12 cellular contexts compared by ENCODE assay signal in genomic region chr5:124888622-124889521, GRCh38.
DNase-seq lines count a peak whose midpoint lies in the region; ATAC-seq and TF ChIP-seq lines count a peak whose summit lies in the region.
"Had no signal": no experiment of that assay in that cellular context is flagged by ENCODE, and none has a peak within 500 bp of the region (broad histone marks: within the 10 kb centered on the region; RNA-seq: fewer than 3 reads in every experiment).

No MANE protein-coding gene starts in this region.

- CTCF ChIA-PET in IMR-90 (lab: Yijun Ruan, JAX), result interaction anchor here (0.6 to 1.5 kb wide), 3 partner anchors 8 to 344 kb away, joined by 3 to 5 read pairs (median 4); no protein-coding TSS in a partner anchor
- CTCF ChIA-PET in CD8-positive, alpha-beta memory T cell (lab: Charles Lee), result no interaction called here

- dilution Hi-C loops in IMR-90 (cut with HindIII; ENCODE audit: low sequenced_read_pairs, unreplicated experiment), result no loop called here

- H3K4me2 ChIP-seq in IMR-90 (ENCODE audit: low read depth, low read length), result no peak overlapping the region

- H3K36me3 ChIP-seq in IMR-90 (ENCODE audit: control insufficient read depth, insufficient read depth, low read length) (no peaks in the 10 kb centered on the region), mucosa of rectum (ENCODE audit: control insufficient read depth in 2 of 2, insufficient read depth in 2 of 2, low read length in 2 of 2) (no peaks in the 10 kb centered on the region), tibial nerve (no peaks in the 10 kb centered on the region)
- H3K36me3 ChIP-seq in CD8-positive, alpha-beta memory T cell (ENCODE audit: insufficient read depth, low read length), result no peaks in the 10 kb centered on the region

- H3K9me1 ChIP-seq in IMR-90 (ENCODE audit: insufficient read depth, low read length), result no peaks in the 10 kb centered on the region

- H3K27ac ChIP-seq in IMR-90 (ENCODE audit: insufficient read depth, low read length) (no peak overlapping the region), dorsolateral prefrontal cortex (peak overlapping the region; percentile 13 to 90 (median 78)), mucosa of rectum (ENCODE audit: low read depth in 2 of 2, low read length in 2 of 2) (peak overlapping the region; percentile 70 to 84), tibial nerve (peak overlapping the region in 3 of 4 donors; percentile 8 to 60 (median 12))
- no peak overlapping the region for H3K27ac ChIP-seq in CD8-positive, alpha-beta memory T cell (ENCODE audit: low read depth, low read length)

- H3K4me3 Mint-ChIP-seq in CD8-positive, alpha-beta memory T cell, result no peak overlapping the region
- H3K4me3 Mint-ChIP-seq: activated T-cell treated with anti-CD3 and anti-CD28 coated beads, Interleukin-2, amount 50 U/mL, for 24 hours; dendritic cell treated with granulocyte-macrophage colony-stimulating factor and Interleukin-4, amounts not matched to agents 40 ng/mL and 50 ng/mL, for 4 days had no signal

- H4K5ac ChIP-seq in IMR-90 (ENCODE audit: low read depth, low read length), result no peak overlapping the region

- 40% methylated on average over 1 of the region's 6 CpGs; no CpG with 5 or more reads in 1 of the 2 experiments for WGBS in IMR-90 (ENCODE audit: extremely low coverage in 2 of 2, insufficient read length in 1 of 2), 2 experiments
- 37 to 43% methylated on average over 6 of the region's 6 CpGs for WGBS in tibial nerve, 2 donors

- no peak overlapping the region for H3K4ac ChIP-seq in IMR-90 (ENCODE audit: low read depth, low read length)

- H3K27me3 ChIP-seq in IMR-90 (ENCODE audit: control insufficient read depth, insufficient read depth, low read length) (no peaks in the 10 kb centered on the region), dorsolateral prefrontal cortex (no peaks in the 10 kb centered on the region), mucosa of rectum (ENCODE audit: control insufficient read depth in 2 of 2, insufficient read depth in 2 of 2, low read length in 2 of 2) (no peaks in the 10 kb centered on the region), tibial nerve (no peaks in the 10 kb centered on the region)
- no peaks in the 10 kb centered on the region for H3K27me3 ChIP-seq in CD8-positive, alpha-beta memory T cell (ENCODE audit: insufficient read depth, low read length, poor library complexity, severe bottlenecking)

- intact Hi-C loops in IMR-90 (cut with micrococcal nuclease), result no loop called here
- intact Hi-C loops in dorsolateral prefrontal cortex (cut with DNase I), result loop anchor here in 1 of 2 donors (10.0 kb wide), 1 partner anchor 114 kb away; no protein-coding TSS in a partner anchor

- no peak overlapping the region for H4K91ac ChIP-seq in IMR-90 (ENCODE audit: insufficient read depth, low read depth, low read length)

- H3K9ac ChIP-seq in IMR-90 (ENCODE audit: low read depth, low read length) (no peak overlapping the region), mucosa of rectum (ENCODE audit: low read depth in 1 of 2, low read length in 2 of 2) (peak overlapping the region; percentile 7 to 14)

- in situ Hi-C loops in IMR-90 (cut with MboI; ENCODE audit: low sequenced_read_pairs), result no loop called here

- H2AFZ ChIP-seq in IMR-90 (replicated peaks; ENCODE audit: low read length, poor library complexity), result no peak overlapping the region

- H3K14ac ChIP-seq in IMR-90 (replicated peaks; ENCODE audit: low read depth, low read length), result 0 out of 2 replicates have a peak overlapping the region, but pooled peaks have one; percentile 34

- no peak overlapping the region for H2BK15ac ChIP-seq in IMR-90 (ENCODE audit: low read depth, low read length)

- POLR2A ChIA-PET in IMR-90 (lab: Charles Lee; ENCODE audit: unreplicated experiment), result no interaction called here
- POLR2A ChIA-PET in CD8-positive, alpha-beta memory T cell (lab: Charles Lee), result no interaction called here

- no peak overlapping the region for H3K27ac Mint-ChIP-seq in CD8-positive, alpha-beta memory T cell
- H3K27ac Mint-ChIP-seq: activated T-cell treated with anti-CD3 and anti-CD28 coated beads, Interleukin-2, amount 50 U/mL, for 24 hours; dendritic cell treated with granulocyte-macrophage colony-stimulating factor and Interleukin-4, amounts not matched to agents 40 ng/mL and 50 ng/mL, for 4 days had no signal

- DNase-seq in IMR-90 (no peak), dorsolateral prefrontal cortex (no peak), tibial nerve (ENCODE audit: low spot score in 2 of 2) (no peak), NCI-H1436 (lab: John Stamatoyannopoulos, UW) (no peak), AML-193 (lab: John Stamatoyannopoulos, UW) (no peak)
- no peak for DNase-seq in CD8-positive, alpha-beta memory T cell
- DNase-seq: activated CD4-positive, alpha-beta T cell treated with anti-CD3 and anti-CD28 coated beads for 4 hours; activated T-cell treated with anti-CD3 and anti-CD28 coated beads, Interleukin-2, amount 50 U/mL, for 24 hours; stimulated activated CD4-positive, alpha-beta T cell treated with anti-CD3 and anti-CD28 coated beads, Interleukin-4, amount 100 ng/mL, for 1 hour had no signal

- H2BK20ac ChIP-seq in IMR-90 (ENCODE audit: low read depth, low read length), result no peak overlapping the region

- TF ChIP-seq POLR2A in IMR-90 (IDR thresholded peaks at IDR 0.05; ENCODE audit: low read depth, low read length) (no peak), tibial nerve (IDR thresholded peaks at IDR 0.05) (no peak)

- no peak for TF ChIP-seq EP300 in tibial nerve (IDR thresholded peaks at IDR 0.05)

- no peak for ATAC-seq in IMR-90 (ENCODE audit: low read depth)
- ATAC-seq: right cardiac atrium had no signal

- TF ChIP-seq CTCF in IMR-90 (conservative IDR thresholded peaks at IDR 0.05; ENCODE audit: low read depth, low read length) (no peak), dorsolateral prefrontal cortex (IDR thresholded peaks at IDR 0.05 in 54 of 56, conservative IDR thresholded peaks at IDR 0.05 in 2 of 56; ENCODE audit: low read depth in 1 of 56, partially characterized antibody in 56 of 56) (peak in 1 of 56 donors; percentile 1), tibial nerve (IDR thresholded peaks at IDR 0.05) (no peak)

- H3K4me1 ChIP-seq in IMR-90 (ENCODE audit: control insufficient read depth, insufficient read depth, low read length) (no peaks in the 10 kb centered on the region), mucosa of rectum (ENCODE audit: control insufficient read depth in 2 of 2, insufficient read depth in 2 of 2, low read length in 2 of 2) (peaks cover 12 to 22% of the 10 kb centered on the region in 2 donors), tibial nerve (peaks cover 0 to 9% (median 0%) of the 10 kb centered on the region in 4 donors)
- no peaks in the 10 kb centered on the region for H3K4me1 ChIP-seq in CD8-positive, alpha-beta memory T cell (ENCODE audit: insufficient read depth, low read length)

- no peak overlapping the region for H3K56ac ChIP-seq in IMR-90 (ENCODE audit: extremely low read depth, insufficient read depth, low read length)

- H3K79me1 ChIP-seq in IMR-90 (ENCODE audit: low read depth in 1 of 2, low read length in 2 of 2), result no peaks in the 10 kb centered on the region

- no peak overlapping the region for H3K18ac ChIP-seq in IMR-90 (ENCODE audit: low read depth, low read length)

- no peaks in the 10 kb centered on the region for H3K27me3 Mint-ChIP-seq in CD8-positive, alpha-beta memory T cell
- H3K27me3 Mint-ChIP-seq: activated T-cell treated with anti-CD3 and anti-CD28 coated beads, Interleukin-2, amount 50 U/mL, for 24 hours; dendritic cell treated with granulocyte-macrophage colony-stimulating factor and Interleukin-4, amounts not matched to agents 40 ng/mL and 50 ng/mL, for 4 days had no signal

- no peaks in the 10 kb centered on the region for H3K4me1 Mint-ChIP-seq in CD8-positive, alpha-beta memory T cell

- H4K8ac ChIP-seq in IMR-90 (ENCODE audit: low read depth in 2 of 2, low read length in 2 of 2), result no peak overlapping the region

- TF ChIP-seq RAD21 in IMR-90 (IDR thresholded peaks at IDR 0.05; ENCODE audit: low read length), result no peak

- H2AK9ac ChIP-seq in IMR-90 (replicated peaks; ENCODE audit: low read depth, low read length, poor library complexity), result no peak overlapping the region

- no peak overlapping the region for H2BK5ac ChIP-seq in IMR-90 (ENCODE audit: low read depth, low read length, poor library complexity, severe bottlenecking)

- no TSS peak for BruUV-seq in IMR-90 (replicated peaks; lab: Mats Ljungman, UMichigan)

- H3K9me3 ChIP-seq in IMR-90 (ENCODE audit: control insufficient read depth, insufficient read depth, low read length), result no peaks in the 10 kb centered on the region
- no peaks in the 10 kb centered on the region for H3K9me3 ChIP-seq in mucosa of rectum (ENCODE audit: control insufficient read depth in 2 of 2, low read length in 2 of 2)
- H3K9me3 ChIP-seq in tibial nerve, result no peaks in the 10 kb centered on the region
- no peaks in the 10 kb centered on the region for H3K9me3 ChIP-seq in CD8-positive, alpha-beta memory T cell (ENCODE audit: low read length)

- H3K4me3 ChIP-seq in IMR-90 (ENCODE audit: insufficient read depth, low read depth, low read length), result no peak overlapping the region
- peak overlapping the region in 48 of 59 donors; percentile 0 to 55 (median 30) for H3K4me3 ChIP-seq in dorsolateral prefrontal cortex
- peak overlapping the region in 1 of 2 donors; percentile 51 for H3K4me3 ChIP-seq in mucosa of rectum (ENCODE audit: low read length in 2 of 2)
- no peak overlapping the region for H3K4me3 ChIP-seq in tibial nerve
- no peak overlapping the region for H3K4me3 ChIP-seq in CD8-positive, alpha-beta memory T cell (ENCODE audit: low read length)

- no peaks in the 10 kb centered on the region for H4K20me1 ChIP-seq in IMR-90 (ENCODE audit: insufficient read depth, low read length)

- H3K36me3 Mint-ChIP-seq in CD8-positive, alpha-beta memory T cell, result no peaks in the 10 kb centered on the region

- peaks cover 0 to 4% (median 2%) of the 10 kb centered on the region in 5 donors for H3K9me3 Mint-ChIP-seq in CD8-positive, alpha-beta memory T cell
- H3K9me3 Mint-ChIP-seq: dendritic cell treated with granulocyte-macrophage colony-stimulating factor and Interleukin-4, amounts not matched to agents 40 ng/mL and 50 ng/mL, for 4 days had no signal

- no peak overlapping the region for H3K23ac ChIP-seq in IMR-90 (ENCODE audit: low read depth, low read length)

- H2AK5ac ChIP-seq in IMR-90 (ENCODE audit: low read depth, low read length), result no peak overlapping the region

- no peak overlapping the region for H2BK120ac ChIP-seq in IMR-90 (ENCODE audit: low read depth, low read length)

TF ChIP-seq in IMR-90, 13 proteins besides CTCF, POLR2A, EP300 and RAD21 (continues in another document):
- no peak for TF ChIP-seq CEBPB (IDR thresholded peaks at IDR 0.05; ENCODE audit: low read depth, low read length)
- no peak for TF ChIP-seq MAFK (IDR thresholded peaks at IDR 0.05; ENCODE audit: low read depth, low read length)
- no peak for TF ChIP-seq USF2 (IDR thresholded peaks at IDR 0.05; ENCODE audit: low read depth, low read length)

Comparison
In these comparisons a context has a peak if more than half of its experiments do, and no peak if none do; other contexts are left out.
1. H3K27ac ChIP-seq: peak in dorsolateral prefrontal cortex (59 of 59), mucosa of rectum (2 of 2) and tibial nerve (3 of 4); none in IMR-90 (single experiment) and CD8-positive, alpha-beta memory T cell (single experiment).
2. H3K4me3 ChIP-seq: peak in dorsolateral prefrontal cortex (48 of 59); none in IMR-90 (single experiment), tibial nerve (0 of 4) and CD8-positive, alpha-beta memory T cell (single experiment).